14 cellular contexts compared by ENCODE assay signal in genomic region chr5:123164019-123164418, GRCh38.
"Had no signal": no experiment of that assay in that cellular context is flagged by ENCODE, and none has a peak within 500 bp of the region (broad histone marks: within the 10 kb centered on the region; RNA-seq: fewer than 3 reads in every experiment).

No MANE protein-coding gene starts in this region.

- FAIRE-seq: colon, pancreas had no signal

- H3K36me3 ChIP-seq: cardiac muscle cell, esophagus squamous epithelium, gastrocnemius medialis, pancreas, upper lobe of right lung had no signal

- H3K4me1 ChIP-seq: gastrocnemius medialis, pancreas had no signal

- H3K4me3 ChIP-seq: cardiac muscle cell, esophagus squamous epithelium, gastrocnemius medialis, pancreas, upper lobe of right lung had no signal

- H3K27ac ChIP-seq: cardiac muscle cell, esophagus squamous epithelium, gastrocnemius medialis, pancreas, upper lobe of right lung had no signal

- DNase-seq: activated CD4-positive, alpha-beta T cell treated with anti-CD3 and anti-CD28 coated beads for 1 hour; activated CD4-positive, alpha-beta T cell treated with anti-CD3 and anti-CD28 coated beads, Interleukin-2, amount 50 U/mL, for 48 hours; activated CD8-positive, alpha-beta memory T cell treated with anti-CD3 and anti-CD28 coated beads, Interleukin-2, amount 10 ng/mL, durations not matched to agents 7 days and 5 days; activated effector memory CD4-positive, alpha-beta T cell treated with anti-CD3 and anti-CD28 coated beads, Interleukin-2, amount 50 U/mL, for 16 hours; activated naive CD8-positive, alpha-beta T cell treated with anti-CD3 and anti-CD28 coated beads, Interleukin-2, amount 10 ng/mL, durations not matched to agents 7 days and 5 days; activated T-cell treated with anti-CD3 and anti-CD28 coated beads, Interleukin-2, amount 50 U/mL, for 4 hours; esophagus squamous epithelium; gastrocnemius medialis; naive B cell; pancreas; substantia nigra; upper lobe of right lung had no signal

- H3K27me3 ChIP-seq: cardiac muscle cell, esophagus squamous epithelium, gastrocnemius medialis, pancreas, upper lobe of right lung had no signal

- ATAC-seq: activated CD8-positive, alpha-beta memory T cell treated with anti-CD3 and anti-CD28 coated beads, Interleukin-2, amount 10 ng/mL, durations not matched to agents 7 days and 5 days; activated T-cell treated with anti-CD3 and anti-CD28 coated beads, Interleukin-2, amount 50 U/mL, for 4 hours; gastrocnemius medialis; upper lobe of right lung had no signal

- H3K9me3 ChIP-seq: esophagus squamous epithelium, gastrocnemius medialis, pancreas, upper lobe of right lung had no signal
